In genomic region chr1:43936470-43937151, GRCh38 we compare ENCODE assay signal across 1 cellular context.
TF ChIP-seq lines count a peak whose summit lies in the region.

No MANE protein-coding gene starts in this region.

TF ChIP-seq in HepG2, 621 proteins besides CTCF, POLR2A, EP300 and RAD21 (continued from another document):
- TF ChIP-seq, protein P1, sequence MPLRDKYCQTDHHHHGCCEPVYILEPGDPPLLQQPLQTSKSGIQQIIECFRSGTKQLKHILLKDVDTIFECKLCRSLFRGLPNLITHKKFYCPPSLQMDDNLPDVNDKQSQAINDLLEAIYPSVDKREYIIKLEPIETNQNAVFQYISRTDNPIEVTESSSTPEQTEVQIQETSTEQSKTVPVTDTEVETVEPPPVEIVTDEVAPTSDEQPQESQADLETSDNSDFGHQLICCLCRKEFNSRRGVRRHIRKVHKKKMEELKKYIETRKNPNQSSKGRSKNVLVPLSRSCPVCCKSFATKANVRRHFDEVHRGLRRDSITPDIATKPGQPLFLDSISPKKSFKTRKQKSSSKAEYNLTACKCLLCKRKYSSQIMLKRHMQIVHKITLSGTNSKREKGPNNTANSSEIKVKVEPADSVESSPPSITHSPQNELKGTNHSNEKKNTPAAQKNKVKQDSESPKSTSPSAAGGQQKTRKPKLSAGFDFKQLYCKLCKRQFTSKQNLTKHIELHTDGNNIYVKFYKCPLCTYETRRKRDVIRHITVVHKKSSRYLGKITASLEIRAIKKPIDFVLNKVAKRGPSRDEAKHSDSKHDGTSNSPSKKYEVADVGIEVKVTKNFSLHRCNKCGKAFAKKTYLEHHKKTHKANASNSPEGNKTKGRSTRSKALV (CRISPR knock-in tag; IDR thresholded peaks at IDR 0.05) = peak; percentile 98
- no peak for TF ChIP-seq ATF1 (CRISPR knock-in tag; IDR thresholded peaks at IDR 0.05)
- 0 out of 2 replicates have a peak, but pooled peaks have one; percentile 41 for TF ChIP-seq HIVEP1 (CRISPR knock-in tag; IDR thresholded peaks at IDR 0.05)
- TF ChIP-seq, protein P2, sequence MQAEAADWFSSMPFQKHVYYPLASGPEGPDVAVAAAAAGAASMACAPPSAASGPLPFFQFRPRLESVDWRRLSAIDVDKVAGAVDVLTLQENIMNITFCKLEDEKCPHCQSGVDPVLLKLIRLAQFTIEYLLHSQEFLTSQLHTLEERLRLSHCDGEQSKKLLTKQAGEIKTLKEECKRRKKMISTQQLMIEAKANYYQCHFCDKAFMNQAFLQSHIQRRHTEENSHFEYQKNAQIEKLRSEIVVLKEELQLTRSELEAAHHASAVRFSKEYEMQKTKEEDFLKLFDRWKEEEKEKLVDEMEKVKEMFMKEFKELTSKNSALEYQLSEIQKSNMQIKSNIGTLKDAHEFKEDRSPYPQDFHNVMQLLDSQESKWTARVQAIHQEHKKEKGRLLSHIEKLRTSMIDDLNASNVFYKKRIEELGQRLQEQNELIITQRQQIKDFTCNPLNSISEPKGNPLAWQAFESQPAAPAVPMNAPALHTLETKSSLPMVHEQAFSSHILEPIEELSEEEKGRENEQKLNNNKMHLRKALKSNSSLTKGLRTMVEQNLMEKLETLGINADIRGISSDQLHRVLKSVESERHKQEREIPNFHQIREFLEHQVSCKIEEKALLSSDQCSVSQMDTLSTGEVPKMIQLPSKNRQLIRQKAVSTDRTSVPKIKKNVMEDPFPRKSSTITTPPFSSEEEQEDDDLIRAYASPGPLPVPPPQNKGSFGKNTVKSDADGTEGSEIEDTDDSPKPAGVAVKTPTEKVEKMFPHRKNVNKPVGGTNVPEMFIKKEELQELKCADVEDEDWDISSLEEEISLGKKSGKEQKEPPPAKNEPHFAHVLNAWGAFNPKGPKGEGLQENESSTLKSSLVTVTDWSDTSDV (CRISPR knock-in tag; IDR thresholded peaks at IDR 0.05) = 0 out of 2 replicates have a peak, but pooled peaks have one; percentile 31
- TF ChIP-seq MXD1 (CRISPR knock-in tag; IDR thresholded peaks at IDR 0.05) = peak; percentile 48; the same call in 1 of the 2 replicates
